11 cellular contexts compared by ENCODE assay signal in genomic region chr17:67095281-67095680, GRCh38. TPM values are rescaled to one million over a fixed set of nuclear protein-coding genes. Genes with fewer than 3 reads are reported as not detected.
A peak's percentile ranks its signal among the peaks of the same experiment; 100 is the strongest.
DNase-seq lines count a peak whose midpoint lies in the region; TF ChIP-seq lines count a peak whose summit lies in the region.
"Not testable (repeated sequence)": the region's sequence is repeated elsewhere in the genome, so short reads cannot be mapped to it uniquely, and the experiment has no call there.
"Had no signal": no experiment of that assay in that cellular context is flagged by ENCODE, and none has a peak within 500 bp of the region (broad histone marks: within the 10 kb centered on the region; RNA-seq: fewer than 3 reads in every experiment).

No MANE protein-coding gene starts in this region.

- not testable (repeated sequence) for H3K9ac ChIP-seq in adipocyte (ENCODE audit: low read length)

- H3K4me1 Mint-ChIP-seq in Calu3 (ENCODE audit: low read depth, unreplicated experiment) (peaks cover 25% of the 10 kb centered on the region), chondrocyte (ENCODE audit: low read depth) (peaks cover 33% of the 10 kb centered on the region)

- not testable (repeated sequence) for H3K4me3 ChIP-seq in SJSA1; osteoblast (ENCODE audit: insufficient read depth, low read length)
- peak overlapping the region; percentile 9 for H3K4me3 ChIP-seq in adipocyte (ENCODE audit: low read length)

- intact Hi-C loops in Calu3 (cut with micrococcal nuclease; ENCODE audit: unreplicated experiment) = loop anchor here (2.0 kb wide), 1 partner anchor 58 kb away; no protein-coding TSS in a partner anchor

- H3K4me3 Mint-ChIP-seq in Calu3 (ENCODE audit: low read depth, unreplicated experiment); chondrocyte (ENCODE audit: unreplicated experiment): not testable (repeated sequence)

- H3K79me2 ChIP-seq in osteoblast (ENCODE audit: insufficient read depth, low read length) = peaks cover 35% of the 10 kb centered on the region

- not testable (repeated sequence) for H3K27ac Mint-ChIP-seq in Calu3 (ENCODE audit: unreplicated experiment)
- peak overlapping the region; percentile 51 for H3K27ac Mint-ChIP-seq in chondrocyte (ENCODE audit: unreplicated experiment)

- H3K9me3 ChIP-seq in SJSA1 (replicated peaks); adipocyte (ENCODE audit: control insufficient read depth, low read length); osteoblast (ENCODE audit: low read depth, low read length): not testable (repeated sequence)

- not testable (repeated sequence) for BruUV-seq in Calu3 (replicated peaks; lab: Mats Ljungman, UMichigan)

- H3K4me1 ChIP-seq in SJSA1 (replicated peaks) = peaks cover 13% of the 10 kb centered on the region
- not testable (repeated sequence) for H3K4me1 ChIP-seq in adipocyte (ENCODE audit: control insufficient read depth, insufficient read depth, low read length)
- H3K4me1 ChIP-seq in osteoblast (ENCODE audit: insufficient read depth, low read length) = peaks cover 13% of the 10 kb centered on the region

- not testable (repeated sequence) for H4K20me1 ChIP-seq in osteoblast (ENCODE audit: insufficient read depth, low read length)

- CTCF ChIA-PET in Calu3 (lab: Charles Lee) = not testable (repeated sequence)

- peaks cover 22% of the 10 kb centered on the region for H3K36me3 ChIP-seq in SJSA1
- peaks cover 15% of the 10 kb centered on the region for H3K36me3 ChIP-seq in adipocyte (ENCODE audit: control insufficient read depth, insufficient read depth, low read length, severe bottlenecking)
- not testable (repeated sequence) for H3K36me3 ChIP-seq in osteoblast (ENCODE audit: insufficient read depth, low read length)

- not testable (repeated sequence) for TF ChIP-seq CTCF in Calu3 (IDR thresholded peaks at IDR 0.05; ENCODE audit: unreplicated experiment); chondrocyte (IDR thresholded peaks at IDR 0.05); osteoblast (IDR thresholded peaks at IDR 0.05; ENCODE audit: extremely low read depth, low read depth, low read length)

- H2AFZ ChIP-seq in osteoblast (ENCODE audit: low read length) = not testable (repeated sequence)

- peak; percentile 41 for DNase-seq in Calu3
- DNase-seq in HT1080 (ENCODE audit: low read depth) = peak; percentile 83
- peak; percentile 39 to 67 for DNase-seq in SJSA1 (ENCODE audit: low read depth in 1 of 2, low spot score in 2 of 2)
- DNase-seq in adipocyte (ENCODE audit: low read depth) = peak; percentile 32
- DNase-seq in chondrocyte (ENCODE audit: low spot score); osteoblast (ENCODE audit: insufficient read length, low spot score, missing footprints): not testable (repeated sequence)
- DNase-seq in glomerular visceral epithelial cell (ENCODE audit: extremely low spot score) = peak; percentile 41

- H3K9me3 Mint-ChIP-seq in Calu3 (ENCODE audit: low read depth, unreplicated experiment); chondrocyte (ENCODE audit: low read depth): not testable (repeated sequence)

- H3K27me3 Mint-ChIP-seq in Calu3 (ENCODE audit: unreplicated experiment); chondrocyte (ENCODE audit: low read depth): not testable (repeated sequence)

- peaks cover 11% of the 10 kb centered on the region for H3K36me3 Mint-ChIP-seq in Calu3 (ENCODE audit: insufficient read depth, unreplicated experiment)
- H3K36me3 Mint-ChIP-seq in chondrocyte (ENCODE audit: low read depth) = not testable (repeated sequence)

- peak overlapping the region; percentile 20 for H3K4me2 ChIP-seq in osteoblast (ENCODE audit: insufficient read depth, low read length)

- H3K27me3 ChIP-seq in SJSA1 (replicated peaks); adipocyte (replicated peaks; ENCODE audit: control insufficient read depth, insufficient read depth, low read length); osteoblast (ENCODE audit: insufficient read depth, low read length): not testable (repeated sequence)

- peak overlapping the region; percentile 39 for H3K27ac ChIP-seq in SJSA1
- peak overlapping the region; percentile 66 for H3K27ac ChIP-seq in osteoblast (ENCODE audit: low read depth, low read length)

RNA-seq across cellular contexts. Expression of gene CACNG1, which starts 50.9 kb away (rescaled TPM):
- total RNA-seq in Calu3 (2022) (not detected in 2 replicates), chondrocyte (not detected in 3 replicates), osteoblast (not detected in 2 replicates)
- total RNA-seq in HT1080 (2014; rRNA removed; shearing (Covaris generic)) = 0.06 TPM in 1 of 2 replicates, not detected in the other
- not detected in 2 replicates for polyA plus RNA-seq in HT1080 (2015; cell fraction: cytosol; rRNA removed)
- not detected in 2 replicates for polyA plus RNA-seq in HT1080 (2015; cell fraction: nucleus; rRNA removed)
- total RNA-seq in SJSA1 (2014; rRNA removed; shearing (Covaris generic)) = 0.26 TPM in 1 of 2 replicates, not detected in the other
- total RNA-seq: activated CD4-positive, alpha-beta T cell treated with anti-CD3 and anti-CD28 coated beads, Interleukin-2, amount 10 ng/mL, durations not matched to agents 7 days and 5 days; left ventricle myocardium superior; mucosa of descending colon; thoracic aorta had no signal
